ENCODE assay signal across 2 cellular contexts in genomic region chr6:40509716-40510260, GRCh38.
TF ChIP-seq lines count a peak whose summit lies in the region.

No MANE protein-coding gene starts in this region.

TF ChIP-seq in HepG2, 621 proteins besides CTCF, POLR2A, EP300 and RAD21:
- TF ChIP-seq ZNF570 (CRISPR knock-in tag; IDR thresholded peaks at IDR 0.05; ENCODE audit: borderline replicate concordance) (no peak), RBM39 (IDR thresholded peaks at IDR 0.05; ENCODE audit: low read depth, low read length, poor library complexity, severe bottlenecking) (no peak), ZNF607 (CRISPR knock-in tag; IDR thresholded peaks at IDR 0.05; ENCODE audit: borderline replicate concordance) (no peak), ZNF124 (CRISPR knock-in tag; IDR thresholded peaks at IDR 0.05) (no peak), HOXA7 (CRISPR knock-in tag; IDR thresholded peaks at IDR 0.05) (peak; percentile 49; the same call in 1 of the 2 replicates), ZNF598 (CRISPR knock-in tag; IDR thresholded peaks at IDR 0.05; ENCODE audit: borderline replicate concordance) (no peak), SCMH1 (CRISPR knock-in tag; IDR thresholded peaks at IDR 0.05; ENCODE audit: borderline replicate concordance) (no peak), SOX6 (IDR thresholded peaks at IDR 0.05) (no peak), SOX6 (CRISPR knock-in tag; IDR thresholded peaks at IDR 0.05) (no peak)

TF ChIP-seq in IMR-90, 13 proteins besides CTCF, POLR2A, EP300 and RAD21:
- TF ChIP-seq SMC3 (IDR thresholded peaks at IDR 0.05; ENCODE audit: low read depth, low read length) (no peak), MAZ (IDR thresholded peaks at IDR 0.05; ENCODE audit: borderline replicate concordance, low read depth, low read length) (no peak), FOS (IDR thresholded peaks at IDR 0.05; ENCODE audit: low read depth, low read length) (no peak), MAFK (IDR thresholded peaks at IDR 0.05; ENCODE audit: low read depth, low read length) (no peak), BHLHE40 (IDR thresholded peaks at IDR 0.05; ENCODE audit: low read depth, low read length) (no peak), RFX5 (IDR thresholded peaks at IDR 0.05; ENCODE audit: low read depth, low read length) (no peak), CEBPB (IDR thresholded peaks at IDR 0.05; ENCODE audit: low read depth, low read length) (no peak), MXI1 (IDR thresholded peaks at IDR 0.05; ENCODE audit: borderline replicate concordance, low read depth, low read length) (no peak), CHD1 (IDR thresholded peaks at IDR 0.05; ENCODE audit: low read depth, low read length) (no peak)
- TF ChIP-seq, protein P1, sequence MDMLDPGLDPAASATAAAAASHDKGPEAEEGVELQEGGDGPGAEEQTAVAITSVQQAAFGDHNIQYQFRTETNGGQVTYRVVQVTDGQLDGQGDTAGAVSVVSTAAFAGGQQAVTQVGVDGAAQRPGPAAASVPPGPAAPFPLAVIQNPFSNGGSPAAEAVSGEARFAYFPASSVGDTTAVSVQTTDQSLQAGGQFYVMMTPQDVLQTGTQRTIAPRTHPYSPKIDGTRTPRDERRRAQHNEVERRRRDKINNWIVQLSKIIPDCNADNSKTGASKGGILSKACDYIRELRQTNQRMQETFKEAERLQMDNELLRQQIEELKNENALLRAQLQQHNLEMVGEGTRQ (IDR thresholded peaks at IDR 0.05; ENCODE audit: low read depth, low read length) = no peak
- TF ChIP-seq, protein P2, sequence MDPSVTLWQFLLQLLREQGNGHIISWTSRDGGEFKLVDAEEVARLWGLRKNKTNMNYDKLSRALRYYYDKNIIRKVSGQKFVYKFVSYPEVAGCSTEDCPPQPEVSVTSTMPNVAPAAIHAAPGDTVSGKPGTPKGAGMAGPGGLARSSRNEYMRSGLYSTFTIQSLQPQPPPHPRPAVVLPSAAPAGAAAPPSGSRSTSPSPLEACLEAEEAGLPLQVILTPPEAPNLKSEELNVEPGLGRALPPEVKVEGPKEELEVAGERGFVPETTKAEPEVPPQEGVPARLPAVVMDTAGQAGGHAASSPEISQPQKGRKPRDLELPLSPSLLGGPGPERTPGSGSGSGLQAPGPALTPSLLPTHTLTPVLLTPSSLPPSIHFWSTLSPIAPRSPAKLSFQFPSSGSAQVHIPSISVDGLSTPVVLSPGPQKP (IDR thresholded peaks at IDR 0.05; ENCODE audit: borderline replicate concordance, low read depth, low read length) = no peak
TF ChIP-seq in IMR-90: peak in this region for 0.
